7 cellular contexts compared by ENCODE assay signal in the genomic region with DNA sequence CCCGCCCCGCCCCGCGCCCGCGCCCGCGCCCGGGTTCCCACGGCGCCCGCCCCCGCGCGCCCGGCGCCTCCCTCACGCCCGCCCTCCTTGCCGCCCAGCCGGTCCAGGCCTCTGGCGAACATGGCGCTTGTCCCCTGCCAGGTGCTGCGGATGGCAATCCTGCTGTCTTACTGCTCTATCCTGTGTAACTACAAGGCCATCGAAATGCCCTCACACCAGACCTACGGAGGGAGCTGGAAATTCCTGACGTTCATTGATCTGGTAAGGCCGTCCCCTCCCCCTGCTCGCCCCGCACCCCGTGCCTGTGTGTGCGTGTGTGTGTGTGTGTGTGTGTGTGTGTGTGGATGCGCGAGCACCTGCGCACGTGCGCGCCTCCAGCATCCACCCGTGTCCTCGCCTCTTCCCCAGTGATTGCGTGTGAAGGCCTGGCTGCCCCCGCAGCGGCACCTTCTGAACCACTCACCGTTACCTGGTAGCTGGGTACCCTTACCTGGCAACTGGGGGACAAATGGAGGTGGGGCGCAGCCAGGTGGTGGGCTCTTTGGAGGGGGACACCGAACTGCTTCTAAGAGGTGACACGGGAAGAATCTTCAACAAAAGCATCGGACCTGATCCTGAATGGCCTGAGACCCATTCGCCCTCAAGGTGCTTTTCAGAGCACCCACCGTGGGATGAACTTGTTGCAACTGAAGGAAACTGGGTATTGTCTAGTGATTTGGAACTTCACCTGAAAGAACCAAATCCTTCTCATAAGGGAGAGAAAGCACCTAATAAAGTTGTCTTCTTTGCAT. TPM values are rescaled to one million over a fixed set of nuclear protein-coding genes. Genes with fewer than 3 reads are reported as not detected.
DNase-seq lines count a peak whose midpoint lies in the region; ATAC-seq and TF ChIP-seq lines count a peak whose summit lies in the region.

A gene with protein sequence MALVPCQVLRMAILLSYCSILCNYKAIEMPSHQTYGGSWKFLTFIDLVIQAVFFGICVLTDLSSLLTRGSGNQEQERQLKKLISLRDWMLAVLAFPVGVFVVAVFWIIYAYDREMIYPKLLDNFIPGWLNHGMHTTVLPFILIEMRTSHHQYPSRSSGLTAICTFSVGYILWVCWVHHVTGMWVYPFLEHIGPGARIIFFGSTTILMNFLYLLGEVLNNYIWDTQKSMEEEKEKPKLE (plus strand): TSS at position 84 of the 791 bp plus-strand sequence. CDS start 37 bp downstream, at position 121.

- ATAC-seq in GM18867 (IDR thresholded peaks at IDR 0.05; ENCODE audit: unreplicated experiment) (peak; percentile 68), HG02870 (IDR thresholded peaks at IDR 0.05; ENCODE audit: unreplicated experiment) (peak; percentile 62)
- ATAC-seq in stimulated activated naive CD8-positive, alpha-beta T cell treated with anti-CD3 and anti-CD28 coated beads, Interleukin-15, Interleukin-2, amounts not matched to agents 100 U/mL and 50 U/mL, for 24 hours: peak; percentile 62

- H3K36me3 ChIP-seq in esophagus (ENCODE audit: control insufficient read depth in 2 of 2, insufficient read depth in 2 of 2, low read length in 1 of 2): no peaks in the 10 kb centered on the region

- peaks cover 28% of the 10 kb centered on the region for H3K4me1 Mint-ChIP-seq in nephron

- peaks cover 0 to 3% of the 10 kb centered on the region in 2 donors for H3K4me1 ChIP-seq in esophagus (ENCODE audit: control insufficient read depth in 2 of 2, insufficient read depth in 2 of 2, low read length in 1 of 2)

- peak within 1 kb of the TSS; percentile 73 to 99 for H3K27ac ChIP-seq in esophagus (ENCODE audit: low read depth in 2 of 2, low read length in 1 of 2)

- H3K9me3 ChIP-seq in esophagus (ENCODE audit: control insufficient read depth in 2 of 2, insufficient read depth in 1 of 2, low read depth in 1 of 2, low read length in 1 of 2): no peaks in the 10 kb centered on the region

- peak within 1 kb of the TSS; percentile 93 to 97 (median 94) for H3K4me3 Mint-ChIP-seq in nephron

- DNase-seq in NCI-H2171 treated with DMSO at 0.1 percent for 48 hours (lab: John Stamatoyannopoulos, UW): peak; percentile 60
- peak; percentile 57 for DNase-seq in activated T-cell treated with anti-CD3 and anti-CD28 coated beads for 48 hours (ENCODE audit: low read depth)
- peak; percentile 64 for DNase-seq in stimulated activated naive CD8-positive, alpha-beta T cell treated with anti-CD3 and anti-CD28 coated beads, Interleukin-15, Interleukin-2, amounts not matched to agents 100 U/mL and 50 U/mL, for 24 hours

- H3K27me3 ChIP-seq in esophagus (ENCODE audit: control insufficient read depth in 1 of 2, insufficient read depth in 2 of 2, low read length in 2 of 2): no peaks in the 10 kb centered on the region

- no peaks in the 10 kb centered on the region for H3K27me3 Mint-ChIP-seq in nephron (ENCODE audit: low read depth)

- no peak for TF ChIP-seq CTCF in nephron (IDR thresholded peaks at IDR 0.05; ENCODE audit: unreplicated experiment in 3 of 3)

- peak within 1 kb of the TSS; percentile 64 to 96 (median 95) for H3K27ac Mint-ChIP-seq in nephron

- WGBS in esophagus, 2 donors: 5 to 8% methylated on average over 40 to 50 of the region's 50 CpGs

- H3K4me3 ChIP-seq in esophagus (ENCODE audit: low read depth in 1 of 2, low read length in 2 of 2): peak within 1 kb of the TSS; percentile 78 to 96

- no peaks in the 10 kb centered on the region for H3K36me3 Mint-ChIP-seq in nephron (ENCODE audit: low read depth)

- H3K9me3 Mint-ChIP-seq in nephron: no peaks in the 10 kb centered on the region

RNA-seq across cellular contexts. Expression of the gene that starts here (rescaled TPM):
- polyA plus RNA-seq in esophagus: 10 to 100 TPM; 28.5 to 44.6 TPM

Comparison
In these comparisons a context has a peak if more than half of its experiments do, and no peak if none do; other contexts are left out.
1. Peak in every context shown above with its lines: DNase-seq, ATAC-seq, H3K4me3 ChIP-seq and H3K27ac ChIP-seq.